ENCODE assay signal across 1 cellular context in genomic region chr12:116552750-116553383, GRCh38.
TF ChIP-seq lines count a peak whose summit lies in the region.

No MANE protein-coding gene starts in this region.

TF ChIP-seq in K562, 482 proteins besides CTCF, POLR2A, EP300 and RAD21:
- TF ChIP-seq ZNF740 (CRISPR knock-in tag; IDR thresholded peaks at IDR 0.05): no peak
- peak in 1 of 2 experiments; percentile 67; a peak in 1 of 4 replicates for TF ChIP-seq ZNF740 (tag; IDR thresholded peaks at IDR 0.05)
- TF ChIP-seq SMARCE1 (IDR thresholded peaks at IDR 0.05): no peak
- 0 out of 2 replicates have a peak, but pooled peaks have one; percentile 87 for TF ChIP-seq SRSF3 (IDR thresholded peaks at IDR 0.05; ENCODE audit: insufficient read depth, low read length)
- TF ChIP-seq NRF1 (conservative IDR thresholded peaks at IDR 0.05 in 1 of 2, IDR thresholded peaks at IDR 0.05 in 1 of 2): peak; percentile 6 to 22; a peak in 2 of 4 replicates
- no peak for TF ChIP-seq ZBTB43 (CRISPR knock-in tag; IDR thresholded peaks at IDR 0.05)
- peak; percentile 51 for TF ChIP-seq RBFOX2 (IDR thresholded peaks at IDR 0.05; ENCODE audit: low read depth, low read length)
- no peak for TF ChIP-seq ZNF449 (CRISPR knock-in tag; IDR thresholded peaks at IDR 0.05)
- no peak for TF ChIP-seq KLF10 (CRISPR knock-in tag; IDR thresholded peaks at IDR 0.05)
- TF ChIP-seq ZNF134 (CRISPR knock-in tag; conservative IDR thresholded peaks at IDR 0.05): no peak
- TF ChIP-seq ZNF584 (CRISPR knock-in tag; IDR thresholded peaks at IDR 0.05; ENCODE audit: low read depth): 0 out of 2 replicates have a peak, but pooled peaks have one; percentile 2
- no peak for TF ChIP-seq ZBTB7A (IDR thresholded peaks at IDR 0.05; ENCODE audit: borderline replicate concordance, control insufficient read depth, low read depth, low read length)
